Comparison of ENCODE assay signal across 30 cellular contexts in genomic region chr6:162773996-162774395, GRCh38.
"Had no signal": no experiment of that assay in that cellular context is flagged by ENCODE, and none has a peak within 500 bp of the region (broad histone marks: within the 10 kb centered on the region; RNA-seq: fewer than 3 reads in every experiment).

No MANE protein-coding gene starts in this region.

- H3K4me1 ChIP-seq: Peyer's patch, SJSA1 had no signal

- ATAC-seq: activated CD8-positive, alpha-beta T cell treated with anti-CD3 and anti-CD28 coated beads for 36 hours; activated T-cell treated with anti-CD3 and anti-CD28 coated beads, Interleukin-2, amount 50 U/mL, for 72 hours; activated T-helper 17 cell treated with anti-CD3 and anti-CD28 coated beads, Interleukin-2, amount 50 U/mL, for 72 hours; PC-3 had no signal

- H3K4me3 ChIP-seq: Peyer's patch, SJSA1 had no signal

- H3K4me1 Mint-ChIP-seq: activated CD4-positive, alpha-beta T cell treated with anti-CD3 and anti-CD28 coated beads, Interleukin-2, amount 10 ng/mL, durations not matched to agents 24 days and 14 days; activated T-helper 17 cell treated with anti-CD3 and anti-CD28 coated beads, Interleukin-2, amount 50 U/mL, for 72 hours had no signal

- H3K36me3 Mint-ChIP-seq: activated naive CD8-positive, alpha-beta T cell treated with anti-CD3 and anti-CD28 coated beads for 36 hours had no signal

- H3K27ac ChIP-seq: brain microvascular endothelial cell, KMS-11, Peyer's patch, SJSA1 had no signal

- DNase-seq: activated CD4-positive, alpha-beta T cell treated with anti-CD3 and anti-CD28 coated beads, Interleukin-2, amount 10 ng/mL, durations not matched to agents 24 days and 14 days; activated CD4-positive, alpha-beta T cell treated with anti-CD3 and anti-CD28 coated beads, Interleukin-2, amount 50 U/mL, for 4 hours; activated CD8-positive, alpha-beta T cell treated with anti-CD3 and anti-CD28 coated beads for 36 hours; activated effector memory CD4-positive, alpha-beta T cell treated with anti-CD3 and anti-CD28 coated beads, Interleukin-2, amount 50 U/mL, for 16 hours; activated naive CD4-positive, alpha-beta T cell; activated naive CD4-positive, alpha-beta T cell treated with anti-CD3 and anti-CD28 coated beads, Interleukin-2, amount 50 U/mL, for 16 hours; activated naive CD8-positive, alpha-beta T cell treated with anti-CD3 and anti-CD28 coated beads for 36 hours; activated T-cell treated with anti-CD3 and anti-CD28 coated beads, Interleukin-2, amount 50 U/mL, for 1 hour; activated T-cell treated with anti-CD3 and anti-CD28 coated beads, Interleukin-2, amount 50 U/mL, for 72 hours; amniotic stem cell; aorta; brain microvascular endothelial cell; central memory CD4-positive, alpha-beta T cell; MM.1S; MV-4-11; NCI-H1092; NCI-H1436 treated with DMSO at 0.1 percent for 48 hours; NCI-H1694 treated with DMSO at 0.1 percent for 48 hours; NCI-H2029; NCI-H2227 treated with DMSO at 0.1 percent for 48 hours; NCI-H446 treated with DMSO at 0.1 percent for 48 hours; NCI-H526; NK-92 treated with Interleukin-12 subunit alpha and Interleukin-12 subunit beta, amount 100 ng/mL, for 24 hours; PC-3; Peyer's patch; RPMI8226; SHP77 treated with DMSO at 0.1 percent for 48 hours had no signal

- H3K36me3 ChIP-seq: brain microvascular endothelial cell, Peyer's patch, SJSA1 had no signal

- H3K9me3 Mint-ChIP-seq: activated CD4-positive, alpha-beta T cell treated with anti-CD3 and anti-CD28 coated beads, Interleukin-2, amount 10 ng/mL, durations not matched to agents 24 days and 14 days; activated CD8-positive, alpha-beta T cell treated with anti-CD3 and anti-CD28 coated beads for 36 hours had no signal

- H3K27me3 Mint-ChIP-seq: activated CD4-positive, alpha-beta T cell treated with anti-CD3 and anti-CD28 coated beads, Interleukin-2, amount 10 ng/mL, durations not matched to agents 24 days and 14 days; activated CD8-positive, alpha-beta T cell treated with anti-CD3 and anti-CD28 coated beads for 36 hours; activated naive CD8-positive, alpha-beta T cell treated with anti-CD3 and anti-CD28 coated beads for 36 hours; activated T-helper 17 cell treated with anti-CD3 and anti-CD28 coated beads, Interleukin-2, amount 50 U/mL, for 72 hours had no signal

- H3K27ac Mint-ChIP-seq: activated CD4-positive, alpha-beta T cell treated with anti-CD3 and anti-CD28 coated beads, Interleukin-2, amount 10 ng/mL, durations not matched to agents 24 days and 14 days; activated CD8-positive, alpha-beta T cell treated with anti-CD3 and anti-CD28 coated beads for 36 hours; activated naive CD8-positive, alpha-beta T cell treated with anti-CD3 and anti-CD28 coated beads for 36 hours; activated T-cell treated with anti-CD3 and anti-CD28 coated beads, Interleukin-2, amount 50 U/mL, for 72 hours; activated T-helper 17 cell treated with anti-CD3 and anti-CD28 coated beads, Interleukin-2, amount 50 U/mL, for 72 hours had no signal

- H3K9me3 ChIP-seq: SJSA1 had no signal

- H3K4me2 ChIP-seq: KMS-11 had no signal

- H3K9ac ChIP-seq: KMS-11 had no signal

- H3K4me3 Mint-ChIP-seq: activated CD4-positive, alpha-beta T cell treated with anti-CD3 and anti-CD28 coated beads, Interleukin-2, amount 10 ng/mL, durations not matched to agents 24 days and 14 days; activated CD8-positive, alpha-beta T cell treated with anti-CD3 and anti-CD28 coated beads for 36 hours; activated naive CD8-positive, alpha-beta T cell treated with anti-CD3 and anti-CD28 coated beads for 36 hours; activated T-cell treated with anti-CD3 and anti-CD28 coated beads, Interleukin-2, amount 50 U/mL, for 72 hours; activated T-helper 17 cell treated with anti-CD3 and anti-CD28 coated beads, Interleukin-2, amount 50 U/mL, for 72 hours had no signal

- H3K27me3 ChIP-seq: brain microvascular endothelial cell, Peyer's patch, SJSA1 had no signal
